Comparison of ENCODE assay signal across 2 cellular contexts in the genomic region with DNA sequence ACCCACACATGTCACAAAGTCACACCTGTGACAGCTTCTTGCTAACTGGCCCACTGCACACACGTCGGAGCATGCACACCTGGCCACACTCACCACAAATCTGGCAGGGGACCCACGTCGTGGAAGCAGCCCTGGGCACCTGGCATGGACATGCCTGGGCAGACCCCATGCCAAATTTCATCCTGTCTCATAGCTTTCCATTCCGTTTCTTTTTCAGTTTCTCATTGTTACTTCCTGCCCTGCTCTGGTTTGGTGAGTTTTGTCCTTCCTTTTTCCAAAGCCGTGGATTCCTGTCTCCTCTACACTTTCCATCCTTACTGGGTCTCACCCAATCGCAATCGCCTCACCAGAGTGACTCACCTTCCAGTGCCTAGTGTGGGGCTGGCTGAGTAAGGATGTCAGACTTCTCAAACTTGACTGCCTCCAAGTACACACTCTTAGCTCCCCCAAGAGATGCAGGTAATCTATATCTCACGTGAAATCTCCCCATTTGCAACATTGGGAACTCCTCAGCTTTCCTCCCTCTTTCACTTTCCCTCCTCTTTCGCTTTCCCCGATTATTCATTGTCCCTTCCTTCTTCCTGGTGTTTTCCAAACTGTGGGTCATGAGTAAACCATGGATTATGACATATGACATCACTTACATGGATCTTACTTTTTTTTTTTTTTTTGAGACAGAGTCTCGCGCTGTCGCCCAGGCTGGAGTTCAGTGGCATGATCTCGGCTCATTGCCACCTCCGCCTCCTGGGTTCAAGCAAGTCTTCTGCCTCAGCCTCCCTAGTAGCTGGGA.
TF ChIP-seq lines count a peak whose summit lies in the region.

No MANE protein-coding gene starts in this region.

TF ChIP-seq in GM23338, 12 proteins besides CTCF, POLR2A, EP300 and RAD21 (continued from another document and continues in another):
- TF ChIP-seq, protein P1, sequence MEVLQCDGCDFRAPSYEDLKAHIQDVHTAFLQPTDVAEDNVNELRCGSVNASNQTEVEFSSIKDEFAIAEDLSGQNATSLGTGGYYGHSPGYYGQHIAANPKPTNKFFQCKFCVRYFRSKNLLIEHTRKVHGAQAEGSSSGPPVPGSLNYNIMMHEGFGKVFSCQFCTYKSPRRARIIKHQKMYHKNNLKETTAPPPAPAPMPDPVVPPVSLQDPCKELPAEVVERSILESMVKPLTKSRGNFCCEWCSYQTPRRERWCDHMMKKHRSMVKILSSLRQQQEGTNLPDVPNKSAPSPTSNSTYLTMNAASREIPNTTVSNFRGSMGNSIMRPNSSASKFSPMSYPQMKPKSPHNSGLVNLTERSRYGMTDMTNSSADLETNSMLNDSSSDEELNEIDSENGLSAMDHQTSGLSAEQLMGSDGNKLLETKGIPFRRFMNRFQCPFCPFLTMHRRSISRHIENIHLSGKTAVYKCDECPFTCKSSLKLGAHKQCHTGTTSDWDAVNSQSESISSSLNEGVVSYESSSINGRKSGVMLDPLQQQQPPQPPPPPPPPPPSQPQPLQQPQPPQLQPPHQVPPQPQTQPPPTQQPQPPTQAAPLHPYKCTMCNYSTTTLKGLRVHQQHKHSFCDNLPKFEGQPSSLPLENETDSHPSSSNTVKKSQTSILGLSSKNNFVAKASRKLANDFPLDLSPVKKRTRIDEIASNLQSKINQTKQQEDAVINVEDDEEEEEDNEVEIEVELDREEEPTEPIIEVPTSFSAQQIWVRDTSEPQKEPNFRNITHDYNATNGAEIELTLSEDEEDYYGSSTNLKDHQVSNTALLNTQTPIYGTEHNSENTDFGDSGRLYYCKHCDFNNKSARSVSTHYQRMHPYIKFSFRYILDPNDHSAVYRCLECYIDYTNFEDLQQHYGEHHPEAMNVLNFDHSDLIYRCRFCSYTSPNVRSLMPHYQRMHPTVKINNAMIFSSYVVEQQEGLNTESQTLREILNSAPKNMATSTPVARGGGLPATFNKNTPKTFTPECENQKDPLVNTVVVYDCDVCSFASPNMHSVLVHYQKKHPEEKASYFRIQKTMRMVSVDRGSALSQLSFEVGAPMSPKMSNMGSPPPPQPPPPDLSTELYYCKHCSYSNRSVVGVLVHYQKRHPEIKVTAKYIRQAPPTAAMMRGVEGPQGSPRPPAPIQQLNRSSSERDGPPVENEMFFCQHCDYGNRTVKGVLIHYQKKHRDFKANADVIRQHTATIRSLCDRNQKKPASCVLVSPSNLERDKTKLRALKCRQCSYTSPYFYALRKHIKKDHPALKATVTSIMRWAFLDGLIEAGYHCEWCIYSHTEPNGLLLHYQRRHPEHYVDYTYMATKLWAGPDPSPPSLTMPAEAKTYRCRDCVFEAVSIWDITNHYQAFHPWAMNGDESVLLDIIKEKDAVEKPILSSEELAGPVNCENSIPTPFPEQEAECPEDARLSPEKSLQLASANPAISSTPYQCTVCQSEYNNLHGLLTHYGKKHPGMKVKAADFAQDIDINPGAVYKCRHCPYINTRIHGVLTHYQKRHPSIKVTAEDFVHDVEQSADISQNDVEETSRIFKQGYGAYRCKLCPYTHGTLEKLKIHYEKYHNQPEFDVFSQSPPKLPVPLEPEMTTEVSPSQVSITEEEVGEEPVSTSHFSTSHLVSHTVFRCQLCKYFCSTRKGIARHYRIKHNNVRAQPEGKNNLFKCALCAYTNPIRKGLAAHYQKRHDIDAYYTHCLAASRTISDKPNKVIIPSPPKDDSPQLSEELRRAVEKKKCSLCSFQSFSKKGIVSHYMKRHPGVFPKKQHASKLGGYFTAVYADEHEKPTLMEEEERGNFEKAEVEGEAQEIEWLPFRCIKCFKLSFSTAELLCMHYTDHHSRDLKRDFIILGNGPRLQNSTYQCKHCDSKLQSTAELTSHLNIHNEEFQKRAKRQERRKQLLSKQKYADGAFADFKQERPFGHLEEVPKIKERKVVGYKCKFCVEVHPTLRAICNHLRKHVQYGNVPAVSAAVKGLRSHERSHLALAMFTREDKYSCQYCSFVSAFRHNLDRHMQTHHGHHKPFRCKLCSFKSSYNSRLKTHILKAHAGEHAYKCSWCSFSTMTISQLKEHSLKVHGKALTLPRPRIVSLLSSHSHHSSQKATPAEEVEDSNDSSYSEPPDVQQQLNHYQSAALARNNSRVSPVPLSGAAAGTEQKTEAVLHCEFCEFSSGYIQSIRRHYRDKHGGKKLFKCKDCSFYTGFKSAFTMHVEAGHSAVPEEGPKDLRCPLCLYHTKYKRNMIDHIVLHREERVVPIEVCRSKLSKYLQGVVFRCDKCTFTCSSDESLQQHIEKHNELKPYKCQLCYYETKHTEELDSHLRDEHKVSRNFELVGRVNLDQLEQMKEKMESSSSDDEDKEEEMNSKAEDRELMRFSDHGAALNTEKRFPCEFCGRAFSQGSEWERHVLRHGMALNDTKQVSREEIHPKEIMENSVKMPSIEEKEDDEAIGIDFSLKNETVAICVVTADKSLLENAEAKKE (CRISPR knock-in tag; IDR thresholded peaks at IDR 0.05) = no peak
- TF ChIP-seq JUNB (IDR thresholded peaks at IDR 0.05; ENCODE audit: unreplicated experiment) (no peak), EZH2 (IDR thresholded peaks at IDR 0.05; ENCODE audit: low read depth, unreplicated experiment) (no peak), CREB1 (CRISPR knock-in tag; IDR thresholded peaks at IDR 0.05; ENCODE audit: low read depth) (no peak), ZNF331 (CRISPR knock-in tag; IDR thresholded peaks at IDR 0.05; ENCODE audit: low read depth) (no peak)
- TF ChIP-seq, protein P2, sequence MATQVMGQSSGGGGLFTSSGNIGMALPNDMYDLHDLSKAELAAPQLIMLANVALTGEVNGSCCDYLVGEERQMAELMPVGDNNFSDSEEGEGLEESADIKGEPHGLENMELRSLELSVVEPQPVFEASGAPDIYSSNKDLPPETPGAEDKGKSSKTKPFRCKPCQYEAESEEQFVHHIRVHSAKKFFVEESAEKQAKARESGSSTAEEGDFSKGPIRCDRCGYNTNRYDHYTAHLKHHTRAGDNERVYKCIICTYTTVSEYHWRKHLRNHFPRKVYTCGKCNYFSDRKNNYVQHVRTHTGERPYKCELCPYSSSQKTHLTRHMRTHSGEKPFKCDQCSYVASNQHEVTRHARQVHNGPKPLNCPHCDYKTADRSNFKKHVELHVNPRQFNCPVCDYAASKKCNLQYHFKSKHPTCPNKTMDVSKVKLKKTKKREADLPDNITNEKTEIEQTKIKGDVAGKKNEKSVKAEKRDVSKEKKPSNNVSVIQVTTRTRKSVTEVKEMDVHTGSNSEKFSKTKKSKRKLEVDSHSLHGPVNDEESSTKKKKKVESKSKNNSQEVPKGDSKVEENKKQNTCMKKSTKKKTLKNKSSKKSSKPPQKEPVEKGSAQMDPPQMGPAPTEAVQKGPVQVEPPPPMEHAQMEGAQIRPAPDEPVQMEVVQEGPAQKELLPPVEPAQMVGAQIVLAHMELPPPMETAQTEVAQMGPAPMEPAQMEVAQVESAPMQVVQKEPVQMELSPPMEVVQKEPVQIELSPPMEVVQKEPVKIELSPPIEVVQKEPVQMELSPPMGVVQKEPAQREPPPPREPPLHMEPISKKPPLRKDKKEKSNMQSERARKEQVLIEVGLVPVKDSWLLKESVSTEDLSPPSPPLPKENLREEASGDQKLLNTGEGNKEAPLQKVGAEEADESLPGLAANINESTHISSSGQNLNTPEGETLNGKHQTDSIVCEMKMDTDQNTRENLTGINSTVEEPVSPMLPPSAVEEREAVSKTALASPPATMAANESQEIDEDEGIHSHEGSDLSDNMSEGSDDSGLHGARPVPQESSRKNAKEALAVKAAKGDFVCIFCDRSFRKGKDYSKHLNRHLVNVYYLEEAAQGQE (IDR thresholded peaks at IDR 0.05; ENCODE audit: unreplicated experiment) = no peak
- TF ChIP-seq, protein P3, sequence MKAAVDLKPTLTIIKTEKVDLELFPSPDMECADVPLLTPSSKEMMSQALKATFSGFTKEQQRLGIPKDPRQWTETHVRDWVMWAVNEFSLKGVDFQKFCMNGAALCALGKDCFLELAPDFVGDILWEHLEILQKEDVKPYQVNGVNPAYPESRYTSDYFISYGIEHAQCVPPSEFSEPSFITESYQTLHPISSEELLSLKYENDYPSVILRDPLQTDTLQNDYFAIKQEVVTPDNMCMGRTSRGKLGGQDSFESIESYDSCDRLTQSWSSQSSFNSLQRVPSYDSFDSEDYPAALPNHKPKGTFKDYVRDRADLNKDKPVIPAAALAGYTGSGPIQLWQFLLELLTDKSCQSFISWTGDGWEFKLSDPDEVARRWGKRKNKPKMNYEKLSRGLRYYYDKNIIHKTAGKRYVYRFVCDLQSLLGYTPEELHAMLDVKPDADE (IDR thresholded peaks at IDR 0.05) = no peak

TF ChIP-seq in WTC11, 78 proteins besides CTCF, POLR2A, EP300 and RAD21 (continued from another document):
- TF ChIP-seq, protein P4, sequence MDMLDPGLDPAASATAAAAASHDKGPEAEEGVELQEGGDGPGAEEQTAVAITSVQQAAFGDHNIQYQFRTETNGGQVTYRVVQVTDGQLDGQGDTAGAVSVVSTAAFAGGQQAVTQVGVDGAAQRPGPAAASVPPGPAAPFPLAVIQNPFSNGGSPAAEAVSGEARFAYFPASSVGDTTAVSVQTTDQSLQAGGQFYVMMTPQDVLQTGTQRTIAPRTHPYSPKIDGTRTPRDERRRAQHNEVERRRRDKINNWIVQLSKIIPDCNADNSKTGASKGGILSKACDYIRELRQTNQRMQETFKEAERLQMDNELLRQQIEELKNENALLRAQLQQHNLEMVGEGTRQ (CRISPR knock-in tag; IDR thresholded peaks at IDR 0.05) = no peak
- no peak for TF ChIP-seq NFYB (CRISPR knock-in tag; conservative IDR thresholded peaks at IDR 0.05; ENCODE audit: low read depth)
- TF ChIP-seq, protein P5, sequence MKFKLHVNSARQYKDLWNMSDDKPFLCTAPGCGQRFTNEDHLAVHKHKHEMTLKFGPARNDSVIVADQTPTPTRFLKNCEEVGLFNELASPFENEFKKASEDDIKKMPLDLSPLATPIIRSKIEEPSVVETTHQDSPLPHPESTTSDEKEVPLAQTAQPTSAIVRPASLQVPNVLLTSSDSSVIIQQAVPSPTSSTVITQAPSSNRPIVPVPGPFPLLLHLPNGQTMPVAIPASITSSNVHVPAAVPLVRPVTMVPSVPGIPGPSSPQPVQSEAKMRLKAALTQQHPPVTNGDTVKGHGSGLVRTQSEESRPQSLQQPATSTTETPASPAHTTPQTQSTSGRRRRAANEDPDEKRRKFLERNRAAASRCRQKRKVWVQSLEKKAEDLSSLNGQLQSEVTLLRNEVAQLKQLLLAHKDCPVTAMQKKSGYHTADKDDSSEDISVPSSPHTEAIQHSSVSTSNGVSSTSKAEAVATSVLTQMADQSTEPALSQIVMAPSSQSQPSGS (CRISPR knock-in tag; IDR thresholded peaks at IDR 0.05; ENCODE audit: borderline replicate concordance, low read depth) = no peak
